ENCODE assay signal across 8 cellular contexts in genomic region chrX:130120746-130121504, GRCh38. TPM values are rescaled to one million over a fixed set of nuclear protein-coding genes. Genes with fewer than 3 reads are reported as not detected.
DNase-seq lines count a peak whose midpoint lies in the region; ATAC-seq, FAIRE-seq and TF ChIP-seq lines count a peak whose summit lies in the region.

No MANE protein-coding gene starts in this region.

- DNase-seq in D721Med (ENCODE audit: insufficient read length, low spot score) (peak; percentile 65), KG1 (lab: John Stamatoyannopoulos, UW) (peak; percentile 26), UCSD-AML1 (lab: John Stamatoyannopoulos, UW; ENCODE audit: unreplicated experiment) (peak; percentile 61), bronchial epithelial cell (ENCODE audit: low read depth) (peak; percentile 74), inferior parietal cortex (ENCODE audit: extremely low spot score) (peak; percentile 38), GM19240 (ENCODE audit: insufficient read length, low spot score) (no peak)
- peak; percentile 40 to 53 for DNase-seq in stimulated activated CD4-positive, alpha-beta T cell treated with anti-CD3 and anti-CD28 coated beads, Interleukin-12 subunit alpha, Interleukin-12 subunit beta, amount 100 ng/mL, for 24 hours (ENCODE audit: low read depth in 2 of 2)

- FAIRE-seq in D721Med (lab: Jason Lieb, UNC): no peak
- FAIRE-seq in bronchial epithelial cell (lab: Jason Lieb, UNC): no peak

- no peaks in the 10 kb centered on the region for H3K27me3 ChIP-seq in bronchial epithelial cell (ENCODE audit: control insufficient read depth, insufficient read depth, low read length)

- TF ChIP-seq CTCF in D721Med (IDR thresholded peaks at IDR 0.05; ENCODE audit: insufficient read depth, missing control alignments): no peak
- peak; percentile 69 for TF ChIP-seq CTCF in bronchial epithelial cell (IDR thresholded peaks at IDR 0.05; ENCODE audit: insufficient read depth, low read length, severe bottlenecking)

- ATAC-seq in GM21526 (IDR thresholded peaks at IDR 0.05; ENCODE audit: low FRiP score, unreplicated experiment): peak; percentile 52

- H3K4me3 ChIP-seq in bronchial epithelial cell (ENCODE audit: low read depth, low read length): peak overlapping the region; percentile 23

- H3K36me3 ChIP-seq in bronchial epithelial cell (ENCODE audit: control insufficient read depth, insufficient read depth, low read length): no peaks in the 10 kb centered on the region

RNA-seq across cellular contexts. Expression of gene ELF4, which starts 10.6 kb away (rescaled TPM):
- total RNA-seq in bronchial epithelial cell: 9.0 and 11.5 TPM in 2 replicates

RNA-seq across cellular contexts. Expression of gene AIFM1, which starts 44.7 kb away (rescaled TPM):
- 23.8 and 26.6 TPM in 2 replicates for total RNA-seq in bronchial epithelial cell

RNA-seq across cellular contexts. Expression of gene RAB33A, which starts 50.8 kb away (rescaled TPM):
- 0.13 and 0.26 TPM in 2 replicates for total RNA-seq in bronchial epithelial cell
